ENCODE assay signal across 1 cellular context in genomic region chr3:30199096-30199734, GRCh38.
TF ChIP-seq lines count a peak whose summit lies in the region.

No MANE protein-coding gene starts in this region.

TF ChIP-seq in SK-N-SH treated with all-trans-retinoic acid at 6 μM for 48 hours, 23 proteins besides CTCF, POLR2A, EP300 and RAD21 (continued from another document):
- no peak for TF ChIP-seq TSHZ2 (CRISPR knock-in tag; IDR thresholded peaks at IDR 0.05)
- no peak for TF ChIP-seq ZFP3 (CRISPR knock-in tag; IDR thresholded peaks at IDR 0.05)
- TF ChIP-seq CREB5 (CRISPR knock-in tag; IDR thresholded peaks at IDR 0.05; ENCODE audit: low read depth): no peak
- TF ChIP-seq OSR1 (CRISPR knock-in tag; IDR thresholded peaks at IDR 0.05): no peak
- no peak for TF ChIP-seq ZC3H10 (CRISPR knock-in tag; IDR thresholded peaks at IDR 0.05)
- no peak for TF ChIP-seq CSDC2 (CRISPR knock-in tag; IDR thresholded peaks at IDR 0.05)
